Comparison of ENCODE assay signal across 29 cellular contexts in the genomic region with DNA sequence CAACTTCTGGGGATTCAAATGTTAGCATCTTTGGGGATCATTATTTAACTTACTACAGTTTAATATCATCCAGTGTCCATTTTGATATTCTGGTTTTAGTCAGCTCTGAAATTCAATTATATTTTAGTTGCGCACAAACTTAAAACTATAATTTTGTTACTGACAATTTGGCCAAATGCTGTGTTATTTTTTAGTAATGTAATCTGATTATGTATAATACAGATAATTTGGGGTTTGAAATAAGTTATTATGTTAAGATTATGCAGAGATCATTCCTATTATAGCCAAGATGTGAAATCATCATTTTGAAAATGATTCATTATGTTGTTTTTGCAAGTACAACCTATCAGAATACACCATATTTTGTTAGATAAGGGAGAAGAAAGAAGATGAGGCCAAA.
"Had no signal": no experiment of that assay in that cellular context is flagged by ENCODE, and none has a peak within 500 bp of the region (broad histone marks: within the 10 kb centered on the region; RNA-seq: fewer than 3 reads in every experiment).

No MANE protein-coding gene starts in this region.

- H3K36me3 ChIP-seq: colonic mucosa, esophagus muscularis mucosa, esophagus squamous epithelium, gastrocnemius medialis, gastroesophageal sphincter, heart left ventricle, heart right ventricle had no signal

- H2AFZ ChIP-seq: hepatocyte had no signal

- H3K4me3 ChIP-seq: colonic mucosa, coronary artery, dorsolateral prefrontal cortex, esophagus muscularis mucosa, esophagus squamous epithelium, gastrocnemius medialis, gastroesophageal sphincter, heart left ventricle, heart right ventricle, hepatocyte had no signal

- DNase-seq: colonic mucosa; cortex of kidney; dermis blood vessel endothelial cell; dorsolateral prefrontal cortex; effector CD4-positive, alpha-beta T cell; effector CD8-positive, alpha-beta T cell; effector memory CD4-positive, alpha-beta T cell; effector memory CD8-positive, alpha-beta T cell; endodermal cell; erythroblast; esophagus squamous epithelium; foreskin fibroblast; foreskin keratinocyte; foreskin melanocyte; gastrocnemius medialis; glutamatergic neuron; head of caudate nucleus; heart left ventricle; heart right ventricle had no signal

- H3K27ac ChIP-seq: colonic mucosa, coronary artery, dorsolateral prefrontal cortex, epithelial cell of prostate, esophagus muscularis mucosa, esophagus squamous epithelium, foreskin keratinocyte, gastrocnemius medialis, gastroesophageal sphincter, heart left ventricle, heart right ventricle, hepatocyte had no signal

- H3K4me1 ChIP-seq: colonic mucosa, esophagus muscularis mucosa, esophagus squamous epithelium, foreskin keratinocyte, gastrocnemius medialis, gastroesophageal sphincter, heart left ventricle, heart right ventricle had no signal

- H3K79me2 ChIP-seq: hepatocyte had no signal

- H3K9me3 ChIP-seq: colonic mucosa, esophagus muscularis mucosa, esophagus squamous epithelium, gastrocnemius medialis, gastroesophageal sphincter, heart left ventricle, heart right ventricle had no signal

- H3K4me2 ChIP-seq: hepatocyte had no signal

- FAIRE-seq: colon, endometrium, endothelial cell of umbilical vein, frontal cortex had no signal

- H3K27me3 ChIP-seq: colonic mucosa, dorsolateral prefrontal cortex, esophagus muscularis mucosa, esophagus squamous epithelium, foreskin keratinocyte, gastrocnemius medialis, gastroesophageal sphincter, heart left ventricle, heart right ventricle, hepatocyte had no signal

- ATAC-seq: effector memory CD8-positive, alpha-beta T cell; esophagus mucosa; foreskin keratinocyte; gastrocnemius medialis; gastroesophageal sphincter; heart left ventricle; heart right ventricle had no signal
